ENCODE assay signal across 17 cellular contexts in genomic region chr2:223901854-223902253, GRCh38. TPM values are rescaled to one million over a fixed set of nuclear protein-coding genes. Genes with fewer than 3 reads are reported as not detected.
A peak's percentile ranks its signal among the peaks of the same experiment; 100 is the strongest.
DNase-seq lines count a peak whose midpoint lies in the region; ATAC-seq and TF ChIP-seq lines count a peak whose summit lies in the region.
"Had no signal": no experiment of that assay in that cellular context is flagged by ENCODE, and none has a peak within 500 bp of the region (broad histone marks: within the 10 kb centered on the region; RNA-seq: fewer than 3 reads in every experiment).

No MANE protein-coding gene starts in this region.

- H3K9me3 ChIP-seq in OCI-LY7 (ENCODE audit: low read length) (no peaks in the 10 kb centered on the region), hepatocyte (ENCODE audit: low read depth) (no peaks in the 10 kb centered on the region), upper lobe of right lung (no peaks in the 10 kb centered on the region)
- H3K9me3 ChIP-seq: ovary, tibial nerve had no signal

- H3K4me1 Mint-ChIP-seq in activated CD4-positive, alpha-beta T cell treated with anti-CD3 and anti-CD28 coated beads for 36 hours: peaks cover 11% of the 10 kb centered on the region

- no peak overlapping the region for H3K27ac Mint-ChIP-seq in activated CD4-positive, alpha-beta T cell treated with anti-CD3 and anti-CD28 coated beads for 36 hours

- no peak overlapping the region for H3K4me3 Mint-ChIP-seq in activated CD4-positive, alpha-beta T cell treated with anti-CD3 and anti-CD28 coated beads for 36 hours
- H3K4me3 Mint-ChIP-seq: effector memory CD8-positive, alpha-beta T cell had no signal

- H3K9me2 ChIP-seq in OCI-LY7 (ENCODE audit: insufficient read depth, low read length) (no peaks in the 10 kb centered on the region), hepatocyte (replicated peaks; ENCODE audit: insufficient read depth) (no peaks in the 10 kb centered on the region)

- H3K36me3 ChIP-seq in OCI-LY7 (ENCODE audit: insufficient read depth, low read length) (peaks cover 20% of the 10 kb centered on the region), hepatocyte (replicated peaks; ENCODE audit: insufficient read depth, low read depth) (no peaks in the 10 kb centered on the region), upper lobe of right lung (peaks cover 63% of the 10 kb centered on the region)
- H3K36me3 ChIP-seq: ovary had no signal

- no peaks in the 10 kb centered on the region for H3K27me3 Mint-ChIP-seq in activated CD4-positive, alpha-beta T cell treated with anti-CD3 and anti-CD28 coated beads for 36 hours
- H3K27me3 Mint-ChIP-seq: effector memory CD8-positive, alpha-beta T cell had no signal

- H3K9me3 Mint-ChIP-seq in activated CD4-positive, alpha-beta T cell treated with anti-CD3 and anti-CD28 coated beads for 36 hours (ENCODE audit: low read depth): no peaks in the 10 kb centered on the region
- H3K9me3 Mint-ChIP-seq: effector memory CD8-positive, alpha-beta T cell had no signal

- no peaks in the 10 kb centered on the region for H3K79me2 ChIP-seq in OCI-LY7 (ENCODE audit: insufficient read depth, low read depth, low read length)
- H3K79me2 ChIP-seq in hepatocyte: peaks cover 19% of the 10 kb centered on the region

- POLR2A ChIA-PET in activated CD4-positive, alpha-beta T cell treated with anti-CD3 and anti-CD28 coated beads for 36 hours (lab: Charles Lee): no interaction called here
- POLR2A ChIA-PET in OCI-LY7 (lab: Charles Lee): interaction anchor here (0.7 to 0.9 kb wide), 2 partner anchors 23 to 35 kb away, joined by 3 to 4 read pairs; no protein-coding TSS in a partner anchor

- H3K4me2 ChIP-seq in OCI-LY7 (ENCODE audit: low read length) (no peak overlapping the region), hepatocyte (no peak overlapping the region)

- H3K36me3 Mint-ChIP-seq in activated CD4-positive, alpha-beta T cell treated with anti-CD3 and anti-CD28 coated beads for 36 hours (ENCODE audit: low read depth): peaks cover 41% of the 10 kb centered on the region

- TF ChIP-seq CTCF in OCI-LY7 (conservative IDR thresholded peaks at IDR 0.05; ENCODE audit: low read length): peak; percentile 56
- TF ChIP-seq CTCF in hepatocyte (IDR thresholded peaks at IDR 0.05; ENCODE audit: poor library complexity): peak; percentile 7
- TF ChIP-seq CTCF in upper lobe of right lung (IDR thresholded peaks at IDR 0.05): no peak

- H3K27me3 ChIP-seq in hepatocyte (no peaks in the 10 kb centered on the region), upper lobe of right lung (no peaks in the 10 kb centered on the region)
- H3K27me3 ChIP-seq: ovary, tibial nerve had no signal

- no peak for DNase-seq in activated CD4-positive, alpha-beta T cell treated with anti-CD3 and anti-CD28 coated beads for 36 hours
- no peak for DNase-seq in activated CD4-positive, alpha-beta T cell treated with anti-CD3 and anti-CD28 coated beads for 48 hours
- peak; percentile 33 for DNase-seq in OCI-LY7 (ENCODE audit: low spot score)
- no peak for DNase-seq in hepatocyte (ENCODE audit: low spot score)
- DNase-seq in upper lobe of right lung: no peak
- no peak for DNase-seq in DMS79 (lab: John Stamatoyannopoulos, UW)
- DNase-seq in Right ventricle myocardium inferior (ENCODE audit: missing footprints): no peak
- DNase-seq: central memory CD4-positive, alpha-beta T cell; effector memory CD8-positive, alpha-beta T cell; HCEC 1CT; NCI-H2029; NCI-H510A treated with DMSO at 0.1 percent for 48 hours; ovary; SW 1271 had no signal

- peak; percentile 26 for ATAC-seq in activated CD4-positive, alpha-beta T cell treated with anti-CD3 and anti-CD28 coated beads for 36 hours
- ATAC-seq in upper lobe of right lung (peak; percentile 52), HG02588 (IDR thresholded peaks at IDR 0.05; ENCODE audit: unreplicated experiment) (no peak), Right ventricle myocardium inferior (no peak)
- ATAC-seq: effector memory CD8-positive, alpha-beta T cell; Panc1 had no signal

- 76% methylated on average over 2 of the region's 2 CpGs for WGBS in hepatocyte (ENCODE audit: low lambda C conversion rate, missing lambda C conversion rate)

- H3K27ac ChIP-seq in OCI-LY7 (ENCODE audit: low read depth, low read length, poor library complexity, severe bottlenecking): no peak overlapping the region
- H3K27ac ChIP-seq in hepatocyte: no peak overlapping the region
- no peak overlapping the region for H3K27ac ChIP-seq in upper lobe of right lung
- H3K27ac ChIP-seq: ovary, tibial nerve had no signal

- no peaks in the 10 kb centered on the region for H4K20me1 ChIP-seq in OCI-LY7 (ENCODE audit: insufficient read depth, low read length)
- H4K20me1 ChIP-seq in hepatocyte (ENCODE audit: insufficient read depth, poor library complexity, severe bottlenecking): no peaks in the 10 kb centered on the region

- intact Hi-C loops in activated CD4-positive, alpha-beta T cell treated with anti-CD3 and anti-CD28 coated beads for 36 hours (cut with DNase I, micrococcal nuclease): no loop called here
- intact Hi-C loops in OCI-LY7 (cut with micrococcal nuclease; ENCODE audit: unreplicated experiment): no loop called here
- intact Hi-C loops in upper lobe of right lung (cut with DNase I): no loop called here
- intact Hi-C loops in Right ventricle myocardium inferior (cut with DNase I): no loop called here

- BruUV-seq in OCI-LY7 (replicated peaks; lab: Mats Ljungman, UMichigan): no TSS peak

- H3K4me1 ChIP-seq in OCI-LY7 (ENCODE audit: insufficient read depth, low read length, poor library complexity, severe bottlenecking): peaks cover 12% of the 10 kb centered on the region
- no peaks in the 10 kb centered on the region for H3K4me1 ChIP-seq in hepatocyte (ENCODE audit: insufficient read depth)
- H3K4me1 ChIP-seq in upper lobe of right lung: no peaks in the 10 kb centered on the region

- H2AFZ ChIP-seq in OCI-LY7 (ENCODE audit: low read length): no peak overlapping the region
- H2AFZ ChIP-seq in hepatocyte: no peak overlapping the region

- CTCF ChIA-PET in activated CD4-positive, alpha-beta T cell treated with anti-CD3 and anti-CD28 coated beads for 36 hours (lab: Charles Lee): interaction anchor here (1.5 kb wide), 1 partner anchor 12 kb away, joined by 5 read pairs; no protein-coding TSS in a partner anchor
- CTCF ChIA-PET in OCI-LY7 (lab: Charles Lee; ENCODE audit: unreplicated experiment): no interaction called here

- no peak overlapping the region for H3K4me3 ChIP-seq in OCI-LY7 (ENCODE audit: low read depth, low read length, poor library complexity, severe bottlenecking)
- no peak overlapping the region for H3K4me3 ChIP-seq in hepatocyte
- H3K4me3 ChIP-seq in upper lobe of right lung: no peak overlapping the region
- H3K4me3 ChIP-seq: ovary, tibial nerve had no signal

RNA-seq across cellular contexts. Expression of gene WDFY1, which starts 43.3 kb away (rescaled TPM):
- 10 to 100 TPM; 33.6 to 37.5 TPM for total RNA-seq in activated CD4-positive, alpha-beta T cell treated with anti-CD3 and anti-CD28 coated beads for 36 hours
- 45.3 and 46.6 TPM in 2 replicates for total RNA-seq in OCI-LY7 (2014; rRNA removed; shearing (Covaris generic))
- total RNA-seq in OCI-LY7 (2022): 33.3 and 38.6 TPM in 2 replicates
- 66.6 and 68.3 TPM in 2 replicates for total RNA-seq in hepatocyte
- 40.4 and 45.6 TPM in 2 replicates for polyA plus RNA-seq in hepatocyte
- total RNA-seq in upper lobe of right lung: 50.1 TPM
- 13.4 TPM for total RNA-seq in Right ventricle myocardium inferior

RNA-seq across cellular contexts. Expression of gene MRPL44, which starts 55.4 kb away (rescaled TPM):
- 10 to 100 TPM; 37.5 to 39.7 TPM for total RNA-seq in activated CD4-positive, alpha-beta T cell treated with anti-CD3 and anti-CD28 coated beads for 36 hours
- 25.4 and 36.2 TPM in 2 replicates for total RNA-seq in OCI-LY7 (2014; rRNA removed; shearing (Covaris generic))
- total RNA-seq in OCI-LY7 (2022) (36.5 and 38.6 TPM in 2 replicates), hepatocyte (46.5 and 49.5 TPM in 2 replicates), upper lobe of right lung (18.9 TPM), Right ventricle myocardium inferior (36.5 TPM)
- 24.7 and 29.0 TPM in 2 replicates for polyA plus RNA-seq in hepatocyte

Comparison
In these comparisons a context has a peak if more than half of its experiments do, and no peak if none do; other contexts are left out.
1. ATAC-seq: peak in activated CD4-positive, alpha-beta T cell treated with anti-CD3 and anti-CD28 coated beads for 36 hours (single experiment) and upper lobe of right lung (single experiment); none in HG02588 (single experiment) and Right ventricle myocardium inferior (single experiment).